In the genomic region with DNA sequence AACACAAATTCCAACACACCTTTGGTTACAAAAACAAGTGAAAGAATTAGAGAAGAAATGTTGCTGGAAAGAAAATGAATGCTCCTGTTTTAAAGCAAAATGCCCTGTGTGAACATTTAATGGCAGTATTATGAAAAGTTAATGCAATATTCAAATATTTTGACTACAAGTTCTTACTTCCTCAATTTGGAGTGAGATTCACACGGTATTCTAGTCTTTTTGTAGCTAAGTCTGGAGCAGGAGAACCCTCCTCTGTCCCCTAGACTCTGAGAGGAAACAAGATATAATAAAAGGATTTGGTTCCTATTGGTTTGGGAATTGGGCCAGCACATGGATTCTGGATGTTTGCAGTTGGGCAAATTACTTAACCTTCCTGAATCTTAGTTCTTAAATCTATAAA, we compare ENCODE assay signal across 11 cellular contexts. TPM values are rescaled to one million over a fixed set of nuclear protein-coding genes. Genes with fewer than 3 reads are reported as not detected.
A peak's percentile ranks its signal among the peaks of the same experiment; 100 is the strongest.
DNase-seq lines count a peak whose midpoint lies in the region; ATAC-seq and TF ChIP-seq lines count a peak whose summit lies in the region.
"Had no signal": no experiment of that assay in that cellular context is flagged by ENCODE, and none has a peak within 500 bp of the region (broad histone marks: within the 10 kb centered on the region; RNA-seq: fewer than 3 reads in every experiment).

No MANE protein-coding gene starts in this region.

- no peak for TF ChIP-seq EP300 in gastroesophageal sphincter (IDR thresholded peaks at IDR 0.05)

- no peaks in the 10 kb centered on the region for H3K36me3 ChIP-seq in gastroesophageal sphincter

- TF ChIP-seq CTCF in gastroesophageal sphincter (IDR thresholded peaks at IDR 0.05): no peak

- H3K27me3 ChIP-seq in gastroesophageal sphincter: no peaks in the 10 kb centered on the region

- no peaks in the 10 kb centered on the region for H3K9me3 ChIP-seq in gastroesophageal sphincter

- ATAC-seq in GM19023 (IDR thresholded peaks at IDR 0.05; ENCODE audit: unreplicated experiment) (peak; percentile 41), GM21825 (IDR thresholded peaks at IDR 0.05; ENCODE audit: unreplicated experiment) (peak; percentile 42), HG03432 (IDR thresholded peaks at IDR 0.05; ENCODE audit: unreplicated experiment) (peak; percentile 52), gastroesophageal sphincter (no peak), HG02973 (IDR thresholded peaks at IDR 0.05; ENCODE audit: unreplicated experiment) (no peak)
- ATAC-seq in activated CD4-positive, CD25-positive, alpha-beta regulatory T cell treated with anti-CD3 and anti-CD28 coated beads, Interleukin-2, amount 50 U/mL, for 24 hours: no peak
- ATAC-seq: K562 had no signal

- peak overlapping the region in 3 of 4 donors; percentile 31 to 76 (median 67) for H3K27ac ChIP-seq in gastroesophageal sphincter

- DNase-seq in NK-92 treated with Interleukin-12 subunit alpha and Interleukin-12 subunit beta, amount 100 ng/mL, for 24 hours (lab: John Stamatoyannopoulos, UW): no peak
- no peak for DNase-seq in retina
- DNase-seq: aorta, NCI-H345 had no signal

- peaks cover 0 to 70% (median 15%) of the 10 kb centered on the region in 3 donors for H3K4me1 ChIP-seq in gastroesophageal sphincter

- 60 to 77% methylated on average over 1 of the region's 1 CpG for WGBS in gastroesophageal sphincter (ENCODE audit: low coverage in 1 of 2), 2 donors

- no peak overlapping the region for H3K4me3 ChIP-seq in gastroesophageal sphincter
- H3K4me3 ChIP-seq: K562 had no signal

- TF ChIP-seq POLR2A in gastroesophageal sphincter (IDR thresholded peaks at IDR 0.05): no peak

RNA-seq across cellular contexts. Expression of gene MAD2L1, which starts 12.7 kb away (rescaled TPM):
- 1 to 10 TPM; 1.4 to 2.6 (median 1.7) TPM for total RNA-seq in gastroesophageal sphincter

Comparison
In these comparisons a context has a peak if more than half of its experiments do, and no peak if none do; other contexts are left out.
1. ATAC-seq: peak in GM19023 (single experiment), GM21825 (single experiment) and HG03432 (single experiment); none in gastroesophageal sphincter (single experiment), HG02973 (single experiment) and activated CD4-positive, CD25-positive, alpha-beta regulatory T cell treated with anti-CD3 and anti-CD28 coated beads, Interleukin-2, amount 50 U/mL, for 24 hours (0 of 2).